ENCODE assay signal across 25 cellular contexts in the genomic region with DNA sequence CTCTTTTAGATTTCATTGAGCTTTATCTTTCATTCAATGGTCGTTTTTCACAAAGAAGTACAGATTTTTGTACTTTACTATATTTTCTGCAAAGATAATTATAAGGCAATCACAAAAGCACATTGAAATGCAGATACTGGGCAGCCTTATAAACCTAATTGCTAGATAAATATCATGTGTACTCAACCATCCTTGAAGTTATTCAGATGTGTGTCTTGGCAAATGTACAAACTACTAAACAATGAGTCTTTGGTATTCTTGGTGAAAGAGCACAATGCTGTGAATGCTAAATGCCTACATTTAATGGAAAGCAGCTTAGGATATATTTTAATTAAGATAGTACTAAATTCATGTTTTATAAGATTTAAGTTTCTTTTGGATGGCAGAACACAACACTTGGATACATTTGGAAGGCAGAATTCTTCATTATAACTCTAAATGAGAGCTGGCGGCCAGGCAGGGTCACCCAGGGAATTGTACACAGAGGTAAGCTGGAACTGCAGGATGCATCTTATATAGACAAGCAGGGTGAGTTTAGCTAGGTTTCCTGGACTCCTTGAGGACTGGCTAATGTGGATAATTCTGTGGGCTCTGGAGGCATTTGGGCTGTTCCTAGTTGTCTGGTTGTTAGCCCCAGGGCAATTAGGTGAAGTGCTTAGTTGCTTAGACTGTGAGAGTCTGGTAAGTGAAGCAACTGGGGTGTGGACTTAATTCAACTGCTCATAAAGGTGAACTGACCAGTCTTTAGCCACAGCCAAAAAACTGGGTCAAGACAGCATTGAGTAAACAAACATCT.
DNase-seq lines count a peak whose midpoint lies in the region; ATAC-seq, FAIRE-seq and TF ChIP-seq lines count a peak whose summit lies in the region.
"Had no signal": no experiment of that assay in that cellular context is flagged by ENCODE, and none has a peak within 500 bp of the region (broad histone marks: within the 10 kb centered on the region; RNA-seq: fewer than 3 reads in every experiment).

No MANE protein-coding gene starts in this region.

- H3K36me3 ChIP-seq in GM23338 (ENCODE audit: insufficient read depth) (no peaks in the 10 kb centered on the region), astrocyte (ENCODE audit: insufficient read depth, low read length) (no peaks in the 10 kb centered on the region), HepG2 (replicated peaks in 1 of 2; ENCODE audit: control insufficient read depth in 1 of 2, insufficient read depth in 2 of 2, low read length in 2 of 2) (no peaks in the 10 kb centered on the region)

- POLR2A ChIA-PET in HepG2 (lab: Yijun Ruan, JAX) = no interaction called here

- H3K4me1 Mint-ChIP-seq in GM23338 (no peaks in the 10 kb centered on the region; the same call in 2 of the 3 replicates), astrocyte (ENCODE audit: low read depth, unreplicated experiment) (no peaks in the 10 kb centered on the region)
- H3K4me1 Mint-ChIP-seq: activated CD4-positive, alpha-beta T cell treated with anti-CD3 and anti-CD28 coated beads for 36 hours; activated T-helper 17 cell treated with anti-CD3 and anti-CD28 coated beads, Interleukin-2, amount 50 U/mL, for 72 hours; naive thymus-derived CD4-positive, alpha-beta T cell had no signal

- H3K27ac Mint-ChIP-seq in GM23338 (peak overlapping the region; percentile 61; the same call in 1 of the 2 replicates), astrocyte (ENCODE audit: unreplicated experiment) (no peak overlapping the region)
- H3K27ac Mint-ChIP-seq: activated CD4-positive, alpha-beta T cell treated with anti-CD3 and anti-CD28 coated beads for 36 hours; activated naive CD8-positive, alpha-beta T cell; activated T-helper 17 cell treated with anti-CD3 and anti-CD28 coated beads, Interleukin-2, amount 50 U/mL, for 72 hours; endodermal cell; naive thymus-derived CD4-positive, alpha-beta T cell had no signal

- no TSS peak for BruUV-seq in HepG2 (replicated peaks; lab: Mats Ljungman, UMichigan)

- H3K4me3 Mint-ChIP-seq in GM23338 (no peak overlapping the region), astrocyte (ENCODE audit: unreplicated experiment) (no peak overlapping the region)
- H3K4me3 Mint-ChIP-seq: activated CD4-positive, alpha-beta T cell treated with anti-CD3 and anti-CD28 coated beads for 36 hours; activated naive CD8-positive, alpha-beta T cell; activated T-helper 17 cell treated with anti-CD3 and anti-CD28 coated beads, Interleukin-2, amount 50 U/mL, for 72 hours; brain; endodermal cell; naive thymus-derived CD4-positive, alpha-beta T cell had no signal

- ATAC-seq in GM23338 (no peak), HepG2 (no peak)
- ATAC-seq: activated CD4-positive, alpha-beta T cell treated with anti-CD3 and anti-CD28 coated beads for 36 hours; activated T-helper 17 cell treated with anti-CD3 and anti-CD28 coated beads, Interleukin-2, amount 50 U/mL, for 72 hours; naive thymus-derived CD4-positive, alpha-beta T cell; Right ventricle myocardium inferior had no signal

- H3K4me2 ChIP-seq in GM23338 (no peak overlapping the region), astrocyte (ENCODE audit: low read length) (no peak overlapping the region), HepG2 (ENCODE audit: low read depth, low read length) (no peak overlapping the region)

- H2AFZ ChIP-seq in GM23338 (0 out of 2 replicates have a peak overlapping the region, but pooled peaks have one; percentile 12), astrocyte (ENCODE audit: low read depth, low read length) (no peak overlapping the region), HepG2 (ENCODE audit: low read length) (no peak overlapping the region)

- CTCF ChIA-PET in HepG2 (lab: Yijun Ruan, JAX; ENCODE audit: low intra/inter-chr PET ratio, low total read pairs) = no interaction called here

- peaks cover 9% of the 10 kb centered on the region; the same call in 2 of the 3 replicates for H3K9me3 Mint-ChIP-seq in GM23338
- H3K9me3 Mint-ChIP-seq in astrocyte (ENCODE audit: unreplicated experiment) = peaks cover 2% of the 10 kb centered on the region
- H3K9me3 Mint-ChIP-seq: activated T-helper 17 cell treated with anti-CD3 and anti-CD28 coated beads, Interleukin-2, amount 50 U/mL, for 72 hours had no signal

- no peaks in the 10 kb centered on the region for H3K4me1 ChIP-seq in GM23338 (ENCODE audit: insufficient read depth)
- peaks cover 2% of the 10 kb centered on the region for H3K4me1 ChIP-seq in astrocyte (ENCODE audit: insufficient read depth, low read length)
- H3K4me1 ChIP-seq in HepG2 (ENCODE audit: insufficient read depth, low read length) = no peaks in the 10 kb centered on the region

- H3K9ac ChIP-seq in astrocyte (ENCODE audit: low read length) = no peak overlapping the region
- no peak overlapping the region for H3K9ac ChIP-seq in HepG2 (ENCODE audit: insufficient read depth, low read depth, low read length)

- in situ Hi-C loops in HepG2 (cut with HindIII; ENCODE audit: extremely low pct_ligation_motif_present, low pct_unique_long_range_greater_than_20kb) = no loop called here

- H3K9me3 ChIP-seq in astrocyte (ENCODE audit: insufficient read depth, low read depth, low read length) (no peaks in the 10 kb centered on the region), HepG2 (ENCODE audit: low read length) (no peaks in the 10 kb centered on the region)

- no peak for TF ChIP-seq POLR2A in HepG2 (IDR thresholded peaks at IDR 0.05; ENCODE audit: insufficient read depth in 1 of 2, low read depth in 2 of 2, low read length in 2 of 2)

- H3K79me2 ChIP-seq in GM23338 (replicated peaks; ENCODE audit: insufficient read depth) (no peaks in the 10 kb centered on the region), astrocyte (ENCODE audit: insufficient read depth, low read length) (no peaks in the 10 kb centered on the region), HepG2 (ENCODE audit: insufficient read depth, low read length) (no peaks in the 10 kb centered on the region)

- H3K27me3 Mint-ChIP-seq in GM23338 (ENCODE audit: insufficient read depth, low read depth, poor library complexity) = peaks cover 5% of the 10 kb centered on the region
- no peaks in the 10 kb centered on the region for H3K27me3 Mint-ChIP-seq in astrocyte (ENCODE audit: low read depth, unreplicated experiment)
- H3K27me3 Mint-ChIP-seq: activated CD4-positive, alpha-beta T cell treated with anti-CD3 and anti-CD28 coated beads for 36 hours; activated naive CD8-positive, alpha-beta T cell; activated T-helper 17 cell treated with anti-CD3 and anti-CD28 coated beads, Interleukin-2, amount 50 U/mL, for 72 hours; brain; naive thymus-derived CD4-positive, alpha-beta T cell had no signal

- intact Hi-C loops in cardiac septum (cut with DNase I) (loop anchor here (10.0 kb wide), 1 partner anchor 286 kb away; the partner anchor contains the start of gene PCDH20), HepG2 (cut with micrococcal nuclease; ENCODE audit: unreplicated experiment) (loop anchor here (5.0 to 10.0 kb wide), 2 partner anchors 286 to 823 kb away; partner anchors contain the start of gene PCDH20)

- H3K27ac ChIP-seq in GM23338 (ENCODE audit: low read depth) (no peak overlapping the region), astrocyte (ENCODE audit: low read depth, low read length) (no peak overlapping the region), HepG2 (ENCODE audit: extremely low read length, insufficient read depth, low read length) (no peak overlapping the region)

- H4K20me1 ChIP-seq in GM23338 (replicated peaks; ENCODE audit: insufficient read depth) (no peaks in the 10 kb centered on the region), astrocyte (ENCODE audit: insufficient read depth, low read length) (no peaks in the 10 kb centered on the region), HepG2 (ENCODE audit: insufficient read depth, low read length) (no peaks in the 10 kb centered on the region)

- no peak for TF ChIP-seq EP300 in HepG2 (IDR thresholded peaks at IDR 0.05; ENCODE audit: low read depth in 2 of 2, low read length in 2 of 2)
- no peak for TF ChIP-seq EP300 in HepG2 (CRISPR knock-in tag; IDR thresholded peaks at IDR 0.05; ENCODE audit: borderline replicate concordance)

- TF ChIP-seq CTCF in GM23338 (conservative IDR thresholded peaks at IDR 0.05; ENCODE audit: low read depth in 2 of 2) (no peak), astrocyte (IDR thresholded peaks at IDR 0.05; ENCODE audit: insufficient read depth, low read depth, low read length) (no peak), HepG2 (CRISPR knock-in tag; IDR thresholded peaks at IDR 0.05) (no peak)

- no peaks in the 10 kb centered on the region for H3K27me3 ChIP-seq in GM23338 (ENCODE audit: insufficient read depth)
- H3K27me3 ChIP-seq in astrocyte (ENCODE audit: insufficient read depth, low read length) = no peaks in the 10 kb centered on the region
- H3K27me3 ChIP-seq in HepG2 (ENCODE audit: control insufficient read depth in 1 of 2, insufficient read depth in 2 of 2, low read length in 2 of 2) = no peaks in the 10 kb centered on the region

- H3K36me3 Mint-ChIP-seq in GM23338 (ENCODE audit: low read depth) = no peaks in the 10 kb centered on the region; the same call in 1 of the 3 replicates
- no peaks in the 10 kb centered on the region for H3K36me3 Mint-ChIP-seq in astrocyte (ENCODE audit: low read depth, unreplicated experiment)
- H3K36me3 Mint-ChIP-seq: activated naive CD8-positive, alpha-beta T cell; brain; naive thymus-derived CD4-positive, alpha-beta T cell had no signal

- DNase-seq in GM23338 (ENCODE audit: low spot score) (no peak), NCI-H1105 treated with DMSO at 0.1 percent for 48 hours (lab: John Stamatoyannopoulos, UW) (peak; percentile 98), astrocyte (ENCODE audit: low read depth) (peak; percentile 18), midbrain (lab: John Stamatoyannopoulos, UW) (peak; percentile 25), AG08396 (ENCODE audit: low spot score) (no peak), cardiac septum (ENCODE audit: low spot score) (no peak), HepG2 (ENCODE audit: low spot score) (no peak)
- DNase-seq in activated CD8-positive, alpha-beta memory T cell treated with anti-CD3 and anti-CD28 coated beads, Interleukin-2, amount 50 U/mL, for 4 hours = no peak
- DNase-seq: activated CD4-positive, alpha-beta T cell treated with anti-CD3 and anti-CD28 coated beads for 36 hours; Caco-2; EL; endodermal cell; head of caudate nucleus; Kasumi-1; naive thymus-derived CD4-positive, alpha-beta T cell; NCI-H510A treated with DMSO at 0.1 percent for 48 hours; substantia nigra had no signal

- H3K9me2 ChIP-seq in GM23338 (ENCODE audit: insufficient read depth) = no peaks in the 10 kb centered on the region

- FAIRE-seq in astrocyte (lab: Jason Lieb, UNC) (no peak), HepG2 (lab: Jason Lieb, UNC) (no peak)
- FAIRE-seq: colon, HTR-8/SVneo, urothelium cell line had no signal

- no peak overlapping the region for H3K4me3 ChIP-seq in GM23338
- no peak overlapping the region for H3K4me3 ChIP-seq in astrocyte (ENCODE audit: insufficient read depth, low read depth, low read length)
- H3K4me3 ChIP-seq in HepG2 (replicated peaks in 1 of 3; ENCODE audit: insufficient read depth in 1 of 3, low read depth in 2 of 3, low read length in 3 of 3) = no peak overlapping the region
- H3K4me3 ChIP-seq: lung had no signal

- no peaks in the 10 kb centered on the region for H3F3A ChIP-seq in GM23338 (replicated peaks; ENCODE audit: low read depth)

- TF ChIP-seq RAD21 in HepG2 (CRISPR knock-in tag; IDR thresholded peaks at IDR 0.05) = no peak

- WGBS in HepG2 (ENCODE audit: low lambda C conversion rate) = 10% methylated on average over 2 of the region's 2 CpGs

TF ChIP-seq in GM23338, 12 proteins besides CTCF, POLR2A, EP300 and RAD21 (continues in another document):
- TF ChIP-seq JUNB (IDR thresholded peaks at IDR 0.05; ENCODE audit: unreplicated experiment) = no peak

Comparison
In these comparisons a context has a peak if more than half of its experiments do, and no peak if none do; other contexts are left out.
1. DNase-seq: peak in NCI-H1105 treated with DMSO at 0.1 percent for 48 hours (single experiment), astrocyte (single experiment) and midbrain (single experiment); none in GM23338 (single experiment), activated CD8-positive, alpha-beta memory T cell treated with anti-CD3 and anti-CD28 coated beads, Interleukin-2, amount 50 U/mL, for 4 hours (single experiment), AG08396 (single experiment), cardiac septum (single experiment) and HepG2 (single experiment).